8 cellular contexts compared by ENCODE assay signal in genomic region chr20:63641146-63641791, GRCh38. TPM values are rescaled to one million over a fixed set of nuclear protein-coding genes. Genes with fewer than 3 reads are reported as not detected.
A peak's percentile ranks its signal among the peaks of the same experiment; 100 is the strongest.
DNase-seq lines count a peak whose midpoint lies in the region; ATAC-seq and TF ChIP-seq lines count a peak whose summit lies in the region.

No MANE protein-coding gene starts in this region.

- H3K27ac Mint-ChIP-seq in IgD-negative memory B cell: peak overlapping the region; percentile 67 to 97 (median 89)
- H3K27ac Mint-ChIP-seq in activated naive CD4-positive, alpha-beta T cell treated with anti-CD3 and anti-CD28 coated beads for 36 hours: peak overlapping the region; percentile 65
- peak overlapping the region; percentile 73 for H3K27ac Mint-ChIP-seq in stimulated activated effector memory CD8-positive, alpha-beta T cell treated with anti-CD3 and anti-CD28 coated beads, Interleukin-12 subunit alpha, Interleukin-12 subunit beta, amount 100 ng/mL, for 72 hours

- H3K9me3 Mint-ChIP-seq in IgD-negative memory B cell: no peaks in the 10 kb centered on the region
- H3K9me3 Mint-ChIP-seq in activated naive CD4-positive, alpha-beta T cell treated with anti-CD3 and anti-CD28 coated beads for 36 hours: no peaks in the 10 kb centered on the region
- no peaks in the 10 kb centered on the region for H3K9me3 Mint-ChIP-seq in stimulated activated effector memory CD8-positive, alpha-beta T cell treated with anti-CD3 and anti-CD28 coated beads, Interleukin-12 subunit alpha, Interleukin-12 subunit beta, amount 100 ng/mL, for 72 hours

- no peaks in the 10 kb centered on the region for H3K9me3 ChIP-seq in iPS-18c (ENCODE audit: control insufficient read depth, insufficient read depth, low read length)

- H3K4me3 ChIP-seq in iPS-18c (ENCODE audit: insufficient read depth, low read depth, low read length): peak overlapping the region; percentile 37; the same call in 1 of the 2 replicates

- DNase-seq in activated naive CD4-positive, alpha-beta T cell treated with anti-CD3 and anti-CD28 coated beads for 36 hours: peak; percentile 58
- peak in 1 of 2 donors; percentile 92 for DNase-seq in stimulated activated effector memory CD8-positive, alpha-beta T cell treated with anti-CD3 and anti-CD28 coated beads, Interleukin-12 subunit alpha, Interleukin-12 subunit beta, amount 100 ng/mL, for 72 hours (ENCODE audit: low spot score in 2 of 2)
- DNase-seq in DMS153 (lab: John Stamatoyannopoulos, UW) (no peak), iPS-NIHi11 (ENCODE audit: low spot score) (no peak), GM20000 (ENCODE audit: low spot score) (no peak)

- intact Hi-C loops in activated naive CD4-positive, alpha-beta T cell treated with anti-CD3 and anti-CD28 coated beads for 36 hours (cut with micrococcal nuclease): no loop called here

- H3K4me1 Mint-ChIP-seq in IgD-negative memory B cell: peaks cover 7 to 18% (median 10%) of the 10 kb centered on the region in 3 donors
- H3K4me1 Mint-ChIP-seq in activated naive CD4-positive, alpha-beta T cell treated with anti-CD3 and anti-CD28 coated beads for 36 hours (ENCODE audit: low read depth): peaks cover 36% of the 10 kb centered on the region
- peaks cover 42% of the 10 kb centered on the region for H3K4me1 Mint-ChIP-seq in stimulated activated effector memory CD8-positive, alpha-beta T cell treated with anti-CD3 and anti-CD28 coated beads, Interleukin-12 subunit alpha, Interleukin-12 subunit beta, amount 100 ng/mL, for 72 hours

- H3K4me3 Mint-ChIP-seq in IgD-negative memory B cell: peak overlapping the region; percentile 83 to 96 (median 94)
- peak overlapping the region; percentile 72 for H3K4me3 Mint-ChIP-seq in activated naive CD4-positive, alpha-beta T cell treated with anti-CD3 and anti-CD28 coated beads for 36 hours
- peak overlapping the region; percentile 89 for H3K4me3 Mint-ChIP-seq in stimulated activated effector memory CD8-positive, alpha-beta T cell treated with anti-CD3 and anti-CD28 coated beads, Interleukin-12 subunit alpha, Interleukin-12 subunit beta, amount 100 ng/mL, for 72 hours

- TF ChIP-seq CTCF in GM20000 (IDR thresholded peaks at IDR 0.05; ENCODE audit: extremely low read depth, missing control alignments): no peak

- H3K27me3 Mint-ChIP-seq in IgD-negative memory B cell: peaks cover 2% of the 10 kb centered on the region
- no peaks in the 10 kb centered on the region for H3K27me3 Mint-ChIP-seq in activated naive CD4-positive, alpha-beta T cell treated with anti-CD3 and anti-CD28 coated beads for 36 hours (ENCODE audit: low read depth)

- CTCF ChIA-PET in activated naive CD4-positive, alpha-beta T cell treated with anti-CD3 and anti-CD28 coated beads for 36 hours (lab: Charles Lee): interaction anchor here (0.7 to 1.7 kb wide), 7 partner anchors 12 to 338 kb away, joined by 3 to 10 read pairs (median 4); partner anchors contain the start of genes LIME1, PTK6, RTEL1 and SAMD10

- peaks cover 2% of the 10 kb centered on the region for H3K36me3 Mint-ChIP-seq in IgD-negative memory B cell
- peaks cover 2% of the 10 kb centered on the region for H3K36me3 Mint-ChIP-seq in activated naive CD4-positive, alpha-beta T cell treated with anti-CD3 and anti-CD28 coated beads for 36 hours (ENCODE audit: low read depth)
- H3K36me3 Mint-ChIP-seq in stimulated activated effector memory CD8-positive, alpha-beta T cell treated with anti-CD3 and anti-CD28 coated beads, Interleukin-12 subunit alpha, Interleukin-12 subunit beta, amount 100 ng/mL, for 72 hours: peaks cover 22% of the 10 kb centered on the region

- peak; percentile 21 for ATAC-seq in GM19351 (IDR thresholded peaks at IDR 0.05; ENCODE audit: unreplicated experiment)
- ATAC-seq in stimulated activated effector memory CD8-positive, alpha-beta T cell treated with anti-CD3 and anti-CD28 coated beads, Interleukin-12 subunit alpha, Interleukin-12 subunit beta, amount 100 ng/mL, for 72 hours: peak; percentile 48

RNA-seq across cellular contexts. Expression of gene STMN3, which starts 12.0 kb away (rescaled TPM):
- 2.7 TPM for polyA plus RNA-seq in IgD-negative memory B cell
- 1 to 10 TPM; 6.7 to 7.3 TPM for total RNA-seq in activated naive CD4-positive, alpha-beta T cell treated with anti-CD3 and anti-CD28 coated beads for 36 hours

RNA-seq across cellular contexts. Expression of gene GMEB2, which starts 14.4 kb away (rescaled TPM):
- 10.6 TPM for polyA plus RNA-seq in IgD-negative memory B cell
- 10 to 100 TPM; 16.7 to 18.0 TPM for total RNA-seq in activated naive CD4-positive, alpha-beta T cell treated with anti-CD3 and anti-CD28 coated beads for 36 hours

RNA-seq across cellular contexts. Expression of gene RTEL1, which starts 16.8 kb away (rescaled TPM):
- polyA plus RNA-seq in IgD-negative memory B cell: 2.6 TPM
- 10 to 100 TPM; 33.6 to 34.8 TPM for total RNA-seq in activated naive CD4-positive, alpha-beta T cell treated with anti-CD3 and anti-CD28 coated beads for 36 hours

RNA-seq across cellular contexts. Expression of gene TNFRSF6B, which starts 55.2 kb away (rescaled TPM):
- not detected for polyA plus RNA-seq in IgD-negative memory B cell
- total RNA-seq in activated naive CD4-positive, alpha-beta T cell treated with anti-CD3 and anti-CD28 coated beads for 36 hours: not detected
